1 cellular context compared by ENCODE assay signal in the genomic region with DNA sequence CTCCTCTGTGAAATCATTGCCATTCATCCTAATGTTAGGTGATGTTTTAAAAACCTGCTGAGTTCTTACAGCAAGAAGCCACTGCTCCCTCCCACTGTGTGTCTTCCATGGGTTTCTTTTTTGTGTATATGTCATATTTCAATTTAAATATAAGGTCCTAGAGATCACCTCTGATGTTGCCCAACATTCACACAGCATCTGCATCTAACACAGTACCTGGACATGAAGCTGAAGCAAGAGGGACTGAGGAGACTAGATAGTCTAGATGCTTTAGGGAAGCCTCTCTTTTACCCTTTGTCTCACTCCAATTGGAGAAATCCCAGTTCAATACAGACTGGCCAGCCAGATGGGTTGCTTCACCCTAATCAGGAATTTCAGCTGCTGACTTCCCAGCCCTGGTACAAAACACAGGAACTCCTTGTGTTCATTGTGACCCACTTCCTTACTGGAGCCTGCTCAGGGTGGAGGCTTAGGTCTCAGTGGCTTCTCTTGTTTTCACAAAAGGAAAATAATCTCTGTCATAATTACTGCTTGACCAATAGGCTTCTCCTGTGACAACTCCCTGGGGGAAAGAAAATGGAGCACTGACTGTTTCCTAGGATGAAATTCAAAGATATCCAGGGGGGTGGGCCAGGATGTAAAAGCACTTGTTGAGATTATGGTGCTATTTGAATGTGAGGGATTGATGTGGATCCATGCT.
TF ChIP-seq lines count a peak whose summit lies in the region.

No MANE protein-coding gene starts in this region.

TF ChIP-seq in HEK293, 187 proteins besides CTCF, POLR2A, EP300 and RAD21 (continued from another document):
- 0 out of 2 replicates have a peak, but pooled peaks have one; percentile 38 for TF ChIP-seq TRIM28 (IDR thresholded peaks at IDR 0.05; ENCODE audit: borderline replicate concordance, low read length)
- TF ChIP-seq, protein P1, sequence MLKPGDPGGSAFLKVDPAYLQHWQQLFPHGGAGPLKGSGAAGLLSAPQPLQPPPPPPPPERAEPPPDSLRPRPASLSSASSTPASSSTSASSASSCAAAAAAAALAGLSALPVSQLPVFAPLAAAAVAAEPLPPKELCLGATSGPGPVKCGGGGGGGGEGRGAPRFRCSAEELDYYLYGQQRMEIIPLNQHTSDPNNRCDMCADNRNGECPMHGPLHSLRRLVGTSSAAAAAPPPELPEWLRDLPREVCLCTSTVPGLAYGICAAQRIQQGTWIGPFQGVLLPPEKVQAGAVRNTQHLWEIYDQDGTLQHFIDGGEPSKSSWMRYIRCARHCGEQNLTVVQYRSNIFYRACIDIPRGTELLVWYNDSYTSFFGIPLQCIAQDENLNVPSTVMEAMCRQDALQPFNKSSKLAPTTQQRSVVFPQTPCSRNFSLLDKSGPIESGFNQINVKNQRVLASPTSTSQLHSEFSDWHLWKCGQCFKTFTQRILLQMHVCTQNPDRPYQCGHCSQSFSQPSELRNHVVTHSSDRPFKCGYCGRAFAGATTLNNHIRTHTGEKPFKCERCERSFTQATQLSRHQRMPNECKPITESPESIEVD (tag by site-specific recombination; IDR thresholded peaks at IDR 0.05): peak; percentile 79
- TF ChIP-seq MYNN (tag by site-specific recombination; IDR thresholded peaks at IDR 0.05; ENCODE audit: borderline replicate concordance): no peak
- TF ChIP-seq ZNF600 (tag by site-specific recombination; IDR thresholded peaks at IDR 0.05): peak; percentile 36; the same call in 1 of the 2 replicates
- no peak for TF ChIP-seq ZNF791 (tag by site-specific recombination; IDR thresholded peaks at IDR 0.05)
